Comparison of ENCODE assay signal across 9 cellular contexts in genomic region chr20:60326821-60327220, GRCh38.
"Had no signal": no experiment of that assay in that cellular context is flagged by ENCODE, and none has a peak within 500 bp of the region (broad histone marks: within the 10 kb centered on the region; RNA-seq: fewer than 3 reads in every experiment).

No MANE protein-coding gene starts in this region.

- H3K4me3 ChIP-seq: GM23248, GM23338, HAP-1 had no signal

- DNase-seq: GM23248, GOT3, H7, H9, HCEC 1CT, HFFc6 had no signal

- ATAC-seq: GM23338, HCT116 had no signal

- H3K36me3 ChIP-seq: HAP-1 had no signal

- H3K4me2 ChIP-seq: GM23338 had no signal

- H3K9ac ChIP-seq: GM23248 had no signal

- H3K4me1 ChIP-seq: HAP-1 had no signal

- H3K9me3 ChIP-seq: HAP-1 had no signal

- H2AFZ ChIP-seq: GM23248, GM23338 had no signal

- H3K27ac ChIP-seq: GM23248 had no signal
